In genomic region chr9:76401580-76402354, GRCh38 we compare ENCODE assay signal across 1 cellular context.
A peak's percentile ranks its signal among the peaks of the same experiment; 100 is the strongest.
TF ChIP-seq lines count a peak whose summit lies in the region.

No MANE protein-coding gene starts in this region.

TF ChIP-seq in HepG2, 621 proteins besides CTCF, POLR2A, EP300 and RAD21 (continued from another document and continues in another):
- TF ChIP-seq ZHX2 (IDR thresholded peaks at IDR 0.05; ENCODE audit: low read depth): no peak
- no peak for TF ChIP-seq ZHX2 (CRISPR knock-in tag; IDR thresholded peaks at IDR 0.05; ENCODE audit: borderline replicate concordance)
- no peak for TF ChIP-seq ZSCAN25 (CRISPR knock-in tag; IDR thresholded peaks at IDR 0.05)
- TF ChIP-seq ZNF343 (CRISPR knock-in tag; IDR thresholded peaks at IDR 0.05): no peak
- TF ChIP-seq PBX2 (CRISPR knock-in tag; IDR thresholded peaks at IDR 0.05): no peak
- TF ChIP-seq GATAD1 (CRISPR knock-in tag; IDR thresholded peaks at IDR 0.05): no peak
- TF ChIP-seq NR3C1 (CRISPR knock-in tag; IDR thresholded peaks at IDR 0.05): no peak
- TF ChIP-seq DRAP1 (CRISPR knock-in tag; IDR thresholded peaks at IDR 0.05): 0 out of 2 replicates have a peak, but pooled peaks have one; percentile 41
- TF ChIP-seq GABPA (IDR thresholded peaks at IDR 0.05; ENCODE audit: low read depth, low read length): peak; percentile 36; the same call in 1 of the 2 replicates
- TF ChIP-seq GABPA (CRISPR knock-in tag; IDR thresholded peaks at IDR 0.05; ENCODE audit: low read depth): peak; percentile 82
- TF ChIP-seq GTF2F1 (IDR thresholded peaks at IDR 0.05; ENCODE audit: low read length): no peak
- TF ChIP-seq PTBP1 (IDR thresholded peaks at IDR 0.05; ENCODE audit: low read depth, low read length, poor library complexity, severe bottlenecking): no peak
- TF ChIP-seq PHF21A (CRISPR knock-in tag; IDR thresholded peaks at IDR 0.05): peak; percentile 78
- no peak for TF ChIP-seq ZFP91 (CRISPR knock-in tag; IDR thresholded peaks at IDR 0.05; ENCODE audit: borderline replicate concordance)
- no peak for TF ChIP-seq ZNF749 (CRISPR knock-in tag; IDR thresholded peaks at IDR 0.05; ENCODE audit: borderline replicate concordance)
- no peak for TF ChIP-seq MYC (CRISPR knock-in tag; IDR thresholded peaks at IDR 0.05; ENCODE audit: borderline replicate concordance)
- TF ChIP-seq XBP1 (CRISPR knock-in tag; IDR thresholded peaks at IDR 0.05): no peak
- no peak for TF ChIP-seq THAP8 (CRISPR knock-in tag; IDR thresholded peaks at IDR 0.05; ENCODE audit: borderline replicate concordance)
- no peak for TF ChIP-seq NR2F1 (CRISPR knock-in tag; IDR thresholded peaks at IDR 0.05)
- no peak for TF ChIP-seq MXI1 (IDR thresholded peaks at IDR 0.05; ENCODE audit: borderline replicate concordance, low read depth, low read length)
- peak; percentile 53; the same call in 1 of the 2 replicates for TF ChIP-seq ZNF878 (CRISPR knock-in tag; IDR thresholded peaks at IDR 0.05)
- no peak for TF ChIP-seq ZNF619 (CRISPR knock-in tag; IDR thresholded peaks at IDR 0.05)
- TF ChIP-seq ZNF777 (CRISPR knock-in tag; IDR thresholded peaks at IDR 0.05): no peak
- TF ChIP-seq TOE1 (CRISPR knock-in tag; IDR thresholded peaks at IDR 0.05): no peak
- TF ChIP-seq ZNF281 (CRISPR knock-in tag; IDR thresholded peaks at IDR 0.05; ENCODE audit: borderline replicate concordance): no peak
- no peak for TF ChIP-seq EEA1 (CRISPR knock-in tag; IDR thresholded peaks at IDR 0.05; ENCODE audit: borderline replicate concordance)
- no peak for TF ChIP-seq ZNF780A (CRISPR knock-in tag; IDR thresholded peaks at IDR 0.05)
- TF ChIP-seq USF2 (IDR thresholded peaks at IDR 0.05; ENCODE audit: low read depth, low read length): no peak
- no peak for TF ChIP-seq USF2 (CRISPR knock-in tag; IDR thresholded peaks at IDR 0.05; ENCODE audit: borderline replicate concordance)
- TF ChIP-seq KMT2A (CRISPR knock-in tag; IDR thresholded peaks at IDR 0.05): no peak
- no peak for TF ChIP-seq ARNT (IDR thresholded peaks at IDR 0.05)
- no peak for TF ChIP-seq ZNF101 (CRISPR knock-in tag; IDR thresholded peaks at IDR 0.05; ENCODE audit: borderline replicate concordance, low read depth)
- TF ChIP-seq ZNF350 (CRISPR knock-in tag; IDR thresholded peaks at IDR 0.05; ENCODE audit: borderline replicate concordance, low read depth): no peak
- no peak for TF ChIP-seq SATB2 (CRISPR knock-in tag; IDR thresholded peaks at IDR 0.05)
- TF ChIP-seq EZH2 (conservative IDR thresholded peaks at IDR 0.05; ENCODE audit: low read depth, low read length): no peak
- TF ChIP-seq THAP11 (CRISPR knock-in tag; IDR thresholded peaks at IDR 0.05): no peak; the same call in 1 of the 2 replicates
- no peak for TF ChIP-seq SP1 (IDR thresholded peaks at IDR 0.05)
- no peak for TF ChIP-seq SP1 (CRISPR knock-in tag; IDR thresholded peaks at IDR 0.05)
- no peak for TF ChIP-seq TP53 (CRISPR knock-in tag; conservative IDR thresholded peaks at IDR 0.05)
- no peak for TF ChIP-seq ZBTB4 (CRISPR knock-in tag; IDR thresholded peaks at IDR 0.05; ENCODE audit: borderline replicate concordance)
- peak; percentile 60 for TF ChIP-seq HNF4A (CRISPR knock-in tag; IDR thresholded peaks at IDR 0.05)
- TF ChIP-seq AHR (CRISPR knock-in tag; IDR thresholded peaks at IDR 0.05): no peak
- no peak for TF ChIP-seq SP5 (CRISPR knock-in tag; IDR thresholded peaks at IDR 0.05; ENCODE audit: borderline replicate concordance, low read depth)
